Comparison of ENCODE assay signal across 21 cellular contexts in genomic region chr12:94676922-94677321, GRCh38. TPM values are rescaled to one million over a fixed set of nuclear protein-coding genes. Genes with fewer than 3 reads are reported as not detected.
A peak's percentile ranks its signal among the peaks of the same experiment; 100 is the strongest.
DNase-seq lines count a peak whose midpoint lies in the region; ATAC-seq and TF ChIP-seq lines count a peak whose summit lies in the region.
"Had no signal": no experiment of that assay in that cellular context is flagged by ENCODE, and none has a peak within 500 bp of the region (broad histone marks: within the 10 kb centered on the region; RNA-seq: fewer than 3 reads in every experiment).

No MANE protein-coding gene starts in this region.

- H3K27ac Mint-ChIP-seq in activated B cell treated with CpG ODN at 0.5 μM for 24 hours (peak overlapping the region; percentile 46), memory B cell (peak overlapping the region; percentile 89)

- intact Hi-C loops in activated B cell treated with CpG ODN at 0.5 μM for 24 hours (cut with micrococcal nuclease): loop anchor here (2.0 kb wide), 2 partner anchors 26 to 44 kb away; partner anchors contain the start of gene TMCC3
- intact Hi-C loops in thyroid gland (cut with DNase I): no loop called here

- H3K4me1 Mint-ChIP-seq in activated B cell treated with CpG ODN at 0.5 μM for 24 hours: peaks cover 43% of the 10 kb centered on the region
- H3K4me1 Mint-ChIP-seq in memory B cell: peaks cover 25% of the 10 kb centered on the region

- no peak overlapping the region for H3K4me3 Mint-ChIP-seq in activated B cell treated with CpG ODN at 0.5 μM for 24 hours
- H3K4me3 Mint-ChIP-seq in memory B cell: no peak overlapping the region

- CTCF ChIA-PET in activated B cell treated with CpG ODN at 0.5 μM for 24 hours (lab: Charles Lee): interaction anchor here (1.6 kb wide), 1 partner anchor 73 kb away, joined by 3 read pairs; no protein-coding TSS in a partner anchor

- no peaks in the 10 kb centered on the region for H3K27me3 ChIP-seq in thyroid gland
- H3K27me3 ChIP-seq: adrenal gland, gastrocnemius medialis, SJCRH30 had no signal

- no peaks in the 10 kb centered on the region for H3K36me3 Mint-ChIP-seq in activated B cell treated with CpG ODN at 0.5 μM for 24 hours (ENCODE audit: low read depth)
- H3K36me3 Mint-ChIP-seq in memory B cell: peaks cover 3% of the 10 kb centered on the region

- DNase-seq in GM13977 (ENCODE audit: low spot score): peak; percentile 36
- no peak for DNase-seq in activated B cell treated with CpG ODN at 0.5 μM for 24 hours
- no peak for DNase-seq in memory B cell (ENCODE audit: low spot score in 2 of 2)
- no peak for DNase-seq in thyroid gland
- no peak for DNase-seq in NCI-H526 (lab: John Stamatoyannopoulos, UW)
- no peak for DNase-seq in omental fat pad (ENCODE audit: low spot score)
- DNase-seq: activated CD4-positive, alpha-beta T cell treated with anti-CD3 and anti-CD28 coated beads for 1 hour; activated effector memory CD4-positive, alpha-beta T cell treated with anti-CD3 and anti-CD28 coated beads, Interleukin-2, amount 50 U/mL, for 16 hours; DMS 273 treated with DMSO at 0.1 percent for 48 hours; kidney glomerular epithelial cell; midbrain; NCI-H187; NCI-H2227 treated with DMSO at 0.1 percent for 48 hours; PC-3; SJCRH30 had no signal

- in situ Hi-C loops in GM13977 (cut with MboI; ENCODE audit: low pct_unique_long_range_greater_than_20kb, low sequenced_read_pairs, unreplicated experiment): no loop called here

- ATAC-seq in activated B cell treated with CpG ODN at 0.5 μM for 24 hours (ENCODE audit: low read depth) (no peak), memory B cell (ENCODE audit: low read depth) (no peak), omental fat pad (ENCODE audit: low FRiP score) (no peak), GM21367 (IDR thresholded peaks at IDR 0.05; ENCODE audit: unreplicated experiment) (no peak)
- ATAC-seq: HCT116, PC-3 had no signal

- H3K9me3 Mint-ChIP-seq in activated B cell treated with CpG ODN at 0.5 μM for 24 hours: no peaks in the 10 kb centered on the region
- H3K9me3 Mint-ChIP-seq in memory B cell: no peaks in the 10 kb centered on the region

- no peak for TF ChIP-seq CTCF in GM13977 (IDR thresholded peaks at IDR 0.05; ENCODE audit: extremely low read depth, insufficient read depth, missing control alignments)
- TF ChIP-seq CTCF in activated B cell treated with CpG ODN at 0.5 μM for 24 hours (IDR thresholded peaks at IDR 0.05): no peak
- TF ChIP-seq CTCF in thyroid gland (IDR thresholded peaks at IDR 0.05): no peak
- TF ChIP-seq CTCF in omental fat pad (IDR thresholded peaks at IDR 0.05): no peak

- H3K4me3 ChIP-seq in thyroid gland (replicated peaks in 1 of 3): no peak overlapping the region
- H3K4me3 ChIP-seq: adrenal gland, gastrocnemius medialis, SJCRH30, thoracic aorta had no signal

- 90 to 94% methylated on average over 2 of the region's 2 CpGs for WGBS in thyroid gland, 2 donors

- no peak for TF ChIP-seq POLR2A in thyroid gland (IDR thresholded peaks at IDR 0.05)

- peak overlapping the region in 2 of 3 donors; percentile 46 to 64 for H3K27ac ChIP-seq in thyroid gland
- H3K27ac ChIP-seq: SJCRH30, thoracic aorta had no signal

- POLR2A ChIA-PET in activated B cell treated with CpG ODN at 0.5 μM for 24 hours (lab: Charles Lee): interaction anchor here (0.5 to 2.3 kb wide), 4 partner anchors 29 to 500 kb away, joined by 5 to 8 read pairs (median 6); partner anchors contain the start of gene NDUFA12

- H3K27me3 Mint-ChIP-seq in activated B cell treated with CpG ODN at 0.5 μM for 24 hours (no peaks in the 10 kb centered on the region), memory B cell (no peaks in the 10 kb centered on the region)

- peaks cover 8 to 12% of the 10 kb centered on the region in 2 donors for H3K4me1 ChIP-seq in thyroid gland
- H3K4me1 ChIP-seq: SJCRH30 had no signal

- no peaks in the 10 kb centered on the region for H3K9me3 ChIP-seq in thyroid gland
- H3K9me3 ChIP-seq: adrenal gland, gastrocnemius medialis, SJCRH30, thoracic aorta had no signal

- H3K36me3 ChIP-seq in thyroid gland: no peaks in the 10 kb centered on the region
- H3K36me3 ChIP-seq: adrenal gland, gastrocnemius medialis, SJCRH30, thoracic aorta had no signal

RNA-seq across cellular contexts. Expression of gene TMCC3, which starts 26.6 kb away (rescaled TPM):
- total RNA-seq in activated B cell treated with CpG ODN at 0.5 μM for 24 hours: 24.2 and 28.0 TPM in 2 replicates
- 10 to 100 TPM; 15.0 to 25.6 (median 19.3) TPM for total RNA-seq in thyroid gland
- total RNA-seq in omental fat pad: 10 to 100 TPM in 2 of 4 donors, 1 to 10 TPM in 2; 9.2 to 39.6 (median 12.4) TPM
- total RNA-seq: T-helper 2 cell treated with Interferon-gamma antibody and Interleukin-4, amounts not matched to agents 100 ng/mL and 5 ng/mL, for 36 hours had no signal
